In the genomic region with DNA sequence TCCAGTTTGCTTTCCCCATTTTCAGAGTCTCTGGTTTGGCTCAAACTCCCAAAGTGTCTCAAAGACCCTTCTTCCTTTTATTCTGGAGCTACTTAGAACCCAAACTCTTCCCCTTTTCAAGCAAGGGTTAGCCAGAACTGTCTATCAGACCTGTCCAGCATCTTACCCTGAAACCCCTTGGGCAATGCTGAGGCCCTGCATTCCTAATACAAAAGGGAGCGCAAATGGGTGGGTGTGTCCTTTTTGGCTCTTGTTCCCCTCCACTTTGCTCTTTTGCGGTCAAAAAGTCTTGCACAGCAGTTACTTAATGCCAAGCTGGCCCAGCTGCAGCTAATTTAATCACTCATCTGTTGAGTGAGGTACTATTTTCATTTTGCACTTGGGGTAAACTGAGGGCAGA, we compare ENCODE assay signal across 18 cellular contexts.
DNase-seq lines count a peak whose midpoint lies in the region; ATAC-seq and TF ChIP-seq lines count a peak whose summit lies in the region.
"Had no signal": no experiment of that assay in that cellular context is flagged by ENCODE, and none has a peak within 500 bp of the region (broad histone marks: within the 10 kb centered on the region; RNA-seq: fewer than 3 reads in every experiment).

No MANE protein-coding gene starts in this region.

- H3K4me1 ChIP-seq in SJSA1 (replicated peaks) (peaks cover 28% of the 10 kb centered on the region), suprapubic skin (peaks cover 42% of the 10 kb centered on the region), GM23338 (ENCODE audit: insufficient read depth) (no peaks in the 10 kb centered on the region)

- H3K27ac Mint-ChIP-seq in HFFc6 (0 out of 2 replicates have a peak overlapping the region, but pooled peaks have one; percentile 69), nephron progenitor cell (no peak overlapping the region), GM23338 (no peak overlapping the region)
- H3K27ac Mint-ChIP-seq: CD4-positive, alpha-beta T cell had no signal

- no peaks in the 10 kb centered on the region for H3K36me3 ChIP-seq in SJSA1
- no peaks in the 10 kb centered on the region for H3K36me3 ChIP-seq in suprapubic skin
- no peaks in the 10 kb centered on the region for H3K36me3 ChIP-seq in GM23338 (ENCODE audit: insufficient read depth)

- H3K4me2 ChIP-seq in GM23338 = no peak overlapping the region

- no peak overlapping the region for H2AFZ ChIP-seq in GM23338

- no peaks in the 10 kb centered on the region for H3K27me3 ChIP-seq in SJSA1 (replicated peaks)
- H3K27me3 ChIP-seq in suprapubic skin = no peaks in the 10 kb centered on the region
- no peaks in the 10 kb centered on the region for H3K27me3 ChIP-seq in GM23338 (ENCODE audit: insufficient read depth)

- H3K4me3 Mint-ChIP-seq in HFFc6 (no peak overlapping the region), nephron progenitor cell (no peak overlapping the region), GM23338 (no peak overlapping the region)
- H3K4me3 Mint-ChIP-seq: brain; CD4-positive, alpha-beta T cell; immature natural killer cell had no signal

- H3K36me3 Mint-ChIP-seq in HFFc6 (ENCODE audit: low read depth) (peaks cover 17% of the 10 kb centered on the region), nephron progenitor cell (ENCODE audit: low read depth) (peaks cover 12% of the 10 kb centered on the region), GM23338 (ENCODE audit: low read depth) (no peaks in the 10 kb centered on the region)

- H3K9me3 Mint-ChIP-seq in HFFc6 (no peaks in the 10 kb centered on the region; the same call in 1 of the 2 replicates), nephron progenitor cell (no peaks in the 10 kb centered on the region), GM23338 (no peaks in the 10 kb centered on the region; the same call in 2 of the 3 replicates)
- H3K9me3 Mint-ChIP-seq: brain, immature natural killer cell had no signal

- H3K79me2 ChIP-seq in GM23338 (replicated peaks; ENCODE audit: insufficient read depth) = no peaks in the 10 kb centered on the region

- H3K4me1 Mint-ChIP-seq in HFFc6 (ENCODE audit: low read depth) (peaks cover 49% of the 10 kb centered on the region), nephron progenitor cell (peaks cover 17% of the 10 kb centered on the region), GM23338 (no peaks in the 10 kb centered on the region)

- H3K27ac ChIP-seq in SJSA1 = peak overlapping the region; percentile 47; the same call in 1 of the 2 replicates
- peak overlapping the region; percentile 7 for H3K27ac ChIP-seq in suprapubic skin
- no peak overlapping the region for H3K27ac ChIP-seq in GM23338 (ENCODE audit: low read depth)
- H3K27ac ChIP-seq: VCaP had no signal

- no peak for TF ChIP-seq POLR2A in suprapubic skin (IDR thresholded peaks at IDR 0.05)

- H3K4me3 ChIP-seq in SJSA1 = no peak overlapping the region
- H3K4me3 ChIP-seq in foreskin fibroblast (ENCODE audit: low read depth in 1 of 2, low read length in 2 of 2) = no peak overlapping the region
- no peak overlapping the region for H3K4me3 ChIP-seq in suprapubic skin
- H3K4me3 ChIP-seq in GM23338 = no peak overlapping the region

- WGBS in suprapubic skin = 18% methylated on average over 2 of the region's 2 CpGs

- no peaks in the 10 kb centered on the region; the same call in 1 of the 2 replicates for H3K9me2 ChIP-seq in GM23338 (ENCODE audit: insufficient read depth)

- DNase-seq in HFFc6 (no peak), SJSA1 (ENCODE audit: low read depth in 1 of 2, low spot score in 2 of 2) (no peak), foreskin fibroblast (peak; percentile 71 to 89), suprapubic skin (ENCODE audit: low spot score in 2 of 2) (no peak), nephron progenitor cell (no peak), RKO (ENCODE audit: low spot score) (no peak), NCI-H510A (lab: John Stamatoyannopoulos, UW) (no peak), GM23338 (ENCODE audit: low spot score) (no peak)
- DNase-seq: activated CD8-positive, alpha-beta memory T cell treated with anti-CD3 and anti-CD28 coated beads for 24 hours; activated gamma-delta T cell; CD4-positive, alpha-beta T cell; effector CD4-positive, alpha-beta T cell; immature natural killer cell; NCI-H1105; NCI-H2171 treated with DMSO at 0.1 percent for 48 hours; occipital lobe had no signal

- TF ChIP-seq EP300 in suprapubic skin (IDR thresholded peaks at IDR 0.05) = no peak

- H3K9me3 ChIP-seq in SJSA1 (replicated peaks) (no peaks in the 10 kb centered on the region), suprapubic skin (no peaks in the 10 kb centered on the region)

- no peaks in the 10 kb centered on the region for H4K20me1 ChIP-seq in GM23338 (replicated peaks; ENCODE audit: insufficient read depth)

- H3K27me3 Mint-ChIP-seq in HFFc6 (ENCODE audit: insufficient read depth) (no peaks in the 10 kb centered on the region), nephron progenitor cell (ENCODE audit: low read depth, poor library complexity) (no peaks in the 10 kb centered on the region), GM23338 (ENCODE audit: insufficient read depth, low read depth, poor library complexity) (peaks cover 1% of the 10 kb centered on the region)
- H3K27me3 Mint-ChIP-seq: brain; CD4-positive, alpha-beta T cell had no signal

- ATAC-seq in GM23338 = no peak

- no peak for TF ChIP-seq CTCF in HFFc6 (IDR thresholded peaks at IDR 0.05)
- TF ChIP-seq CTCF in foreskin fibroblast (IDR thresholded peaks at IDR 0.05; ENCODE audit: low read depth, low read length) = no peak
- no peak for TF ChIP-seq CTCF in suprapubic skin (IDR thresholded peaks at IDR 0.05)
- no peak for TF ChIP-seq CTCF in nephron progenitor cell (IDR thresholded peaks at IDR 0.05)
- TF ChIP-seq CTCF in GM23338 (conservative IDR thresholded peaks at IDR 0.05; ENCODE audit: low read depth in 2 of 2) = no peak

- no peaks in the 10 kb centered on the region for H3F3A ChIP-seq in GM23338 (replicated peaks; ENCODE audit: low read depth)

TF ChIP-seq in GM23338, 12 proteins besides CTCF, POLR2A, EP300 and RAD21:
- TF ChIP-seq EZH2 (IDR thresholded peaks at IDR 0.05; ENCODE audit: low read depth, unreplicated experiment) (no peak), CREB1 (CRISPR knock-in tag; IDR thresholded peaks at IDR 0.05; ENCODE audit: low read depth) (no peak), ZNF114 (CRISPR knock-in tag; IDR thresholded peaks at IDR 0.05) (no peak)

Comparison
In these comparisons a context has a peak if more than half of its experiments do, and no peak if none do; other contexts are left out.
1. DNase-seq: peak in foreskin fibroblast (2 of 2); none in HFFc6 (single experiment), SJSA1 (0 of 2), suprapubic skin (0 of 2), nephron progenitor cell (single experiment), RKO (single experiment), NCI-H510A (single experiment) and GM23338 (single experiment).